In genomic region chr6:1654095-1654494, GRCh38 we compare ENCODE assay signal across 21 cellular contexts. TPM values are rescaled to one million over a fixed set of nuclear protein-coding genes. Genes with fewer than 3 reads are reported as not detected.
"Had no signal": no experiment of that assay in that cellular context is flagged by ENCODE, and none has a peak within 500 bp of the region (broad histone marks: within the 10 kb centered on the region; RNA-seq: fewer than 3 reads in every experiment).

No MANE protein-coding gene starts in this region.

- H3K9me3 Mint-ChIP-seq: mesothelial cell of epicardium; naive thymus-derived CD4-positive, alpha-beta T cell; nephron; neural progenitor cell; stimulated activated naive CD8-positive, alpha-beta T cell treated with anti-CD3 and anti-CD28 coated beads, Interleukin-15, Interleukin-2, amounts not matched to agents 100 ng/mL and 50 ng/mL, for 24 hours had no signal

- H3K36me3 Mint-ChIP-seq: neural progenitor cell had no signal

- H3K4me1 Mint-ChIP-seq: naive thymus-derived CD4-positive, alpha-beta T cell had no signal

- H3K4me3 Mint-ChIP-seq: mesothelial cell of epicardium; naive thymus-derived CD4-positive, alpha-beta T cell; nephron; neural progenitor cell; stimulated activated naive CD8-positive, alpha-beta T cell treated with anti-CD3 and anti-CD28 coated beads, Interleukin-15, Interleukin-2, amounts not matched to agents 100 ng/mL and 50 ng/mL, for 24 hours had no signal

- H3K27ac Mint-ChIP-seq: mesothelial cell of epicardium; naive thymus-derived CD4-positive, alpha-beta T cell; nephron; neural progenitor cell; progenitor cell of endocrine pancreas; stimulated activated naive CD8-positive, alpha-beta T cell treated with anti-CD3 and anti-CD28 coated beads, Interleukin-15, Interleukin-2, amounts not matched to agents 100 ng/mL and 50 ng/mL, for 24 hours had no signal

- DNase-seq: dermis blood vessel endothelial cell; effector memory CD4-positive, alpha-beta T cell; foreskin keratinocyte; heart left ventricle; left cardiac atrium; left lung; mesenchymal stem cell; mucosa of descending colon; naive thymus-derived CD4-positive, alpha-beta T cell; right lobe of liver; stimulated activated CD4-positive, alpha-beta T cell treated with anti-CD3 and anti-CD28 coated beads, Interleukin-12 subunit alpha, Interleukin-12 subunit beta, amount 100 ng/mL, for 4 hours; stimulated activated CD4-positive, alpha-beta T cell treated with anti-CD3 and anti-CD28 coated beads, Interleukin-1b, Interleukin-23, amount 100 ng/mL, for 48 hours; stimulated activated CD4-positive, alpha-beta T cell treated with anti-CD3 and anti-CD28 coated beads, Interleukin-4, amount 100 ng/mL, for 1 hour; stimulated activated CD8-positive, alpha-beta memory T cell treated with anti-CD3 and anti-CD28 coated beads, Interleukin-4, amount 100 ng/mL, for 48 hours; upper lobe of left lung had no signal

- H3K27me3 Mint-ChIP-seq: naive thymus-derived CD4-positive, alpha-beta T cell; progenitor cell of endocrine pancreas; stimulated activated naive CD8-positive, alpha-beta T cell treated with anti-CD3 and anti-CD28 coated beads, Interleukin-15, Interleukin-2, amounts not matched to agents 100 ng/mL and 50 ng/mL, for 24 hours had no signal

- ATAC-seq: foreskin keratinocyte; gastroesophageal sphincter; heart left ventricle; left cardiac atrium; left lung; mucosa of descending colon; naive thymus-derived CD4-positive, alpha-beta T cell; right lobe of liver had no signal

RNA-seq across cellular contexts. Expression of gene FOXC1, which starts 44.4 kb away (rescaled TPM):
- total RNA-seq: naive thymus-derived CD4-positive, alpha-beta T cell had no signal
